27 cellular contexts compared by ENCODE assay signal in genomic region chr3:185195652-185196051, GRCh38. TPM values are rescaled to one million over a fixed set of nuclear protein-coding genes. Genes with fewer than 3 reads are reported as not detected.
"Had no signal": no experiment of that assay in that cellular context is flagged by ENCODE, and none has a peak within 500 bp of the region (broad histone marks: within the 10 kb centered on the region; RNA-seq: fewer than 3 reads in every experiment).

No MANE protein-coding gene starts in this region.

- H3K36me3 ChIP-seq: colonic mucosa, gastrocnemius medialis had no signal

- H3K4me3 ChIP-seq: colonic mucosa, esophagus squamous epithelium, gastrocnemius medialis, heart right ventricle, left lung, lower lobe of right lung, mucosa of descending colon had no signal

- FAIRE-seq: endometrium, islet of Langerhans, keratinocyte had no signal

- H3K27ac ChIP-seq: colonic mucosa, epithelial cell of prostate, esophagus squamous epithelium, gastrocnemius medialis, heart right ventricle, left lung, lower lobe of right lung had no signal

- H3K4me1 ChIP-seq: colonic mucosa, gastrocnemius medialis, heart right ventricle, left lung, lower lobe of right lung had no signal

- H3K9me3 ChIP-seq: colonic mucosa, esophagus squamous epithelium, gastrocnemius medialis, lower lobe of right lung, mucosa of descending colon had no signal

- ATAC-seq: effector memory CD8-positive, alpha-beta T cell; esophagus mucosa; gastrocnemius medialis; heart right ventricle; left cardiac atrium; left lung; left ventricle myocardium superior; lower lobe of right lung; mucosa of descending colon had no signal

- DNase-seq: colonic mucosa; cortex of kidney; effector CD8-positive, alpha-beta T cell; effector memory CD8-positive, alpha-beta T cell; endodermal cell; erythroblast; esophagus squamous epithelium; foreskin fibroblast; foreskin melanocyte; gastrocnemius medialis; glutamatergic neuron; head of caudate nucleus; heart right ventricle; hippocampal formation; left cardiac atrium; left lung; left ventricle myocardium superior; lower lobe of right lung; mesenchymal stem cell; mucosa of descending colon; naive B cell had no signal

- H3K27me3 ChIP-seq: colonic mucosa, esophagus squamous epithelium, gastrocnemius medialis, heart right ventricle, left lung had no signal

RNA-seq across cellular contexts. Expression of gene C3orf70, which starts 42.8 kb away (rescaled TPM):
- total RNA-seq: myocyte had no signal
- polyA plus RNA-seq: keratinocyte had no signal
